9 cellular contexts compared by ENCODE assay signal in genomic region chr11:77127674-77127968, GRCh38. TPM values are rescaled to one million over a fixed set of nuclear protein-coding genes. Genes with fewer than 3 reads are reported as not detected.
DNase-seq lines count a peak whose midpoint lies in the region; ATAC-seq and TF ChIP-seq lines count a peak whose summit lies in the region.
"Had no signal": no experiment of that assay in that cellular context is flagged by ENCODE, and none has a peak within 500 bp of the region (broad histone marks: within the 10 kb centered on the region; RNA-seq: fewer than 3 reads in every experiment).

No MANE protein-coding gene starts in this region.

- H3K9me3 ChIP-seq in HUES64 (ENCODE audit: insufficient read depth, low read depth, low read length) (no peaks in the 10 kb centered on the region), duodenal mucosa (ENCODE audit: control insufficient read depth in 1 of 2, low read length in 2 of 2) (no peaks in the 10 kb centered on the region)

- no peaks in the 10 kb centered on the region for H3K36me3 Mint-ChIP-seq in naive B cell

- H3K27ac ChIP-seq in HUES64 (ENCODE audit: low read depth, low read length) (no peak overlapping the region), duodenal mucosa (ENCODE audit: low read depth, low read length) (no peak overlapping the region)

- H3K36me3 ChIP-seq in HUES64 (ENCODE audit: insufficient read depth, low read length): no peaks in the 10 kb centered on the region
- peaks cover 11 to 24% of the 10 kb centered on the region in 2 donors for H3K36me3 ChIP-seq in duodenal mucosa (ENCODE audit: control insufficient read depth in 1 of 2, insufficient read depth in 2 of 2, low read length in 2 of 2)

- peaks cover 5 to 23% (median 20%) of the 10 kb centered on the region in 3 donors for H3K27me3 Mint-ChIP-seq in naive B cell

- 9% methylated on average over 6 of the region's 6 CpGs for WGBS in HUES64

- H3K4me1 Mint-ChIP-seq in naive B cell: peaks cover 11 to 23% (median 19%) of the 10 kb centered on the region in 3 donors

- H3K9ac ChIP-seq in HUES64 (ENCODE audit: low read depth, low read length) (no peak overlapping the region), duodenal mucosa (ENCODE audit: low read depth in 1 of 2, low read length in 2 of 2) (peak overlapping the region; percentile 66 to 70)

- ATAC-seq in naive B cell (ENCODE audit: low read depth in 2 of 2) (peak; percentile 11 to 27), HG03139 (IDR thresholded peaks at IDR 0.05; ENCODE audit: unreplicated experiment) (no peak)

- H3K27me3 ChIP-seq in HUES64 (ENCODE audit: insufficient read depth, low read length) (no peaks in the 10 kb centered on the region), duodenal mucosa (ENCODE audit: control insufficient read depth in 1 of 2, insufficient read depth in 2 of 2, low read length in 2 of 2) (no peaks in the 10 kb centered on the region)

- DNase-seq in AG04449 (ENCODE audit: low read depth, low spot score): no peak
- no peak for DNase-seq in naive B cell
- no peak for DNase-seq in GM19238 (ENCODE audit: insufficient read length, low spot score)
- no peak for DNase-seq in NCI-H524 treated with DMSO at 0.1 percent for 48 hours (lab: John Stamatoyannopoulos, UW)
- no peak for DNase-seq in NCI-H446 treated with DMSO at 0.1 percent for 48 hours (lab: John Stamatoyannopoulos, UW)

- H3K9me3 Mint-ChIP-seq in naive B cell: no peaks in the 10 kb centered on the region

- POLR2A ChIA-PET in AG04449 (lab: Yijun Ruan, JAX): interaction anchor here (0.6 kb wide), 1 partner anchor 80 kb away, joined by 5 read pairs; no protein-coding TSS in a partner anchor

- no peaks in the 10 kb centered on the region for H3K4me1 ChIP-seq in HUES64 (ENCODE audit: insufficient read depth, low read length)
- peaks cover 23 to 28% of the 10 kb centered on the region in 2 donors for H3K4me1 ChIP-seq in duodenal mucosa (ENCODE audit: control insufficient read depth in 1 of 2, insufficient read depth in 2 of 2, low read length in 2 of 2)

- peak overlapping the region in 4 of 6 donors; percentile 14 to 42 (median 28) for H3K27ac Mint-ChIP-seq in naive B cell

- H3K4me3 Mint-ChIP-seq in naive B cell: peak overlapping the region in 7 of 8 donors; percentile 65 to 84 (median 74)

- no peak for TF ChIP-seq CTCF in AG04449 (IDR thresholded peaks at IDR 0.05; ENCODE audit: insufficient read depth, low read length, missing control alignments)

- CTCF ChIA-PET in AG04449 (lab: Yijun Ruan, JAX): interaction anchor here (0.6 to 13.5 kb wide), 52 partner anchors 8 to 491 kb away, joined by 3 to 209 read pairs (median 6); partner anchors contain the start of gene OMP

- peak overlapping the region; percentile 60 for H3K4me3 ChIP-seq in AG04449 (ENCODE audit: low read depth, low read length)
- H3K4me3 ChIP-seq in HUES64 (ENCODE audit: low read length): peak overlapping the region; percentile 51
- peak overlapping the region; percentile 71 to 73 for H3K4me3 ChIP-seq in duodenal mucosa (ENCODE audit: low read depth in 1 of 2, low read length in 2 of 2)
- H3K4me3 ChIP-seq: lung had no signal

RNA-seq across cellular contexts. Expression of gene MYO7A, which starts 0.4 kb away (rescaled TPM):
- 2.2 TPM for polyA plus RNA-seq in HUES64 (2013, experiment 1 of 2)
- 1.3 TPM for polyA plus RNA-seq in HUES64 (2013, experiment 2 of 2)
- polyA plus RNA-seq in naive B cell (ENCODE audit: low read depth in 6 of 6): not detected

RNA-seq across cellular contexts. Expression of gene OMP, which starts 25.0 kb away (rescaled TPM):
- polyA plus RNA-seq in HUES64 (2013, experiment 1 of 2): not detected
- polyA plus RNA-seq in HUES64 (2013, experiment 2 of 2): not detected
- not detected for polyA plus RNA-seq in naive B cell (ENCODE audit: low read depth in 6 of 6)
